Comparison of ENCODE assay signal across 8 cellular contexts in the genomic region with DNA sequence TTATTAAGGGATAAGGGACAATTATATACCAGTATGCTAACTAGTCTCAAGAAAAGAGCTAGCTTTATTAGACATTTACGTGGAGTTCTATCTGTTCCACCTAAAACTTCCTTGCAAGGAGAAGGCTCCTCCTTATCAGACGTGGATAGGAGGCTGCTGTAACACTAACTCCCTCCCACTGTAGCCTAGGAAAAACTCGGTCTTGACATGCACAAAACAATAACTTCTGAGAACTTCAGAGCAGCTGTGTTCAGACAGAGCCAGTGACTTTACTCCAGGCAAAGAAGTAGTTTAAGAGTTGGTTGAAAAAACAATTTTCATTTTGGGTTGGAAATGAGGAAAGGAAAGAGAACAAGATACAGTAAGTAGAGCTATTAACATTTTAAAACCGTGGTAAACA. TPM values are rescaled to one million over a fixed set of nuclear protein-coding genes. Genes with fewer than 3 reads are reported as not detected.
DNase-seq lines count a peak whose midpoint lies in the region; ATAC-seq, FAIRE-seq and TF ChIP-seq lines count a peak whose summit lies in the region.

No MANE protein-coding gene starts in this region.

- peaks cover 54% of the 10 kb centered on the region for H3K79me2 ChIP-seq in OCI-LY3 (ENCODE audit: low read length)
- peaks cover 30% of the 10 kb centered on the region for H3K79me2 ChIP-seq in parathyroid adenoma

- H3K9me3 Mint-ChIP-seq in CD8-positive, alpha-beta memory T cell = no peaks in the 10 kb centered on the region
- H3K9me3 Mint-ChIP-seq in endothelial cell (ENCODE audit: unreplicated experiment) = no peaks in the 10 kb centered on the region

- no peak for TF ChIP-seq CTCF in OCI-LY3 (IDR thresholded peaks at IDR 0.05; ENCODE audit: low read depth, low read length)
- TF ChIP-seq CTCF in endothelial cell (IDR thresholded peaks at IDR 0.05; ENCODE audit: unreplicated experiment) = no peak
- TF ChIP-seq CTCF in parathyroid adenoma (IDR thresholded peaks at IDR 0.05) = no peak

- no peak for ATAC-seq in GM18873 (IDR thresholded peaks at IDR 0.05; ENCODE audit: low FRiP score, unreplicated experiment)

- peaks cover 0 to 17% (median 0%) of the 10 kb centered on the region in 3 donors for H3K36me3 Mint-ChIP-seq in CD8-positive, alpha-beta memory T cell
- peaks cover 4% of the 10 kb centered on the region for H3K36me3 Mint-ChIP-seq in endothelial cell (ENCODE audit: low read depth, unreplicated experiment)

- H3K4me2 ChIP-seq in OCI-LY3 (ENCODE audit: low read length) (peak overlapping the region; percentile 89; the same call in 1 of the 2 replicates), parathyroid adenoma (ENCODE audit: low read length) (peak overlapping the region; percentile 93)

- H3K27me3 Mint-ChIP-seq in CD8-positive, alpha-beta memory T cell = no peaks in the 10 kb centered on the region
- H3K27me3 Mint-ChIP-seq in endothelial cell (ENCODE audit: unreplicated experiment) = peaks cover 13% of the 10 kb centered on the region

- H3K27ac Mint-ChIP-seq in CD8-positive, alpha-beta memory T cell = peak overlapping the region in 7 of 8 donors; percentile 22 to 86 (median 82)
- H3K27ac Mint-ChIP-seq in endothelial cell (ENCODE audit: unreplicated experiment) = peak overlapping the region; percentile 84

- H3K9ac ChIP-seq in OCI-LY3 (ENCODE audit: low read length) (no peak overlapping the region), parathyroid adenoma (no peak overlapping the region)

- H3K4me1 Mint-ChIP-seq in CD8-positive, alpha-beta memory T cell = peaks cover 44 to 67% (median 54%) of the 10 kb centered on the region in 3 donors
- peaks cover 28% of the 10 kb centered on the region for H3K4me1 Mint-ChIP-seq in endothelial cell (ENCODE audit: unreplicated experiment)

- H3K36me3 ChIP-seq in CD8-positive, alpha-beta memory T cell (ENCODE audit: insufficient read depth, low read length) = no peaks in the 10 kb centered on the region
- H3K36me3 ChIP-seq in OCI-LY3 (replicated peaks; ENCODE audit: low read depth, low read length) (no peaks in the 10 kb centered on the region), parathyroid adenoma (ENCODE audit: control insufficient read depth, insufficient read depth, low read length) (no peaks in the 10 kb centered on the region)

- H4K20me1 ChIP-seq in OCI-LY3 (ENCODE audit: insufficient read depth, low read length) = no peaks in the 10 kb centered on the region

- no peak for FAIRE-seq in RCC 7860 (lab: Jason Lieb, UNC)

- POLR2A ChIA-PET in CD8-positive, alpha-beta memory T cell (lab: Charles Lee) = interaction anchor here (0.5 to 1.2 kb wide), 4 partner anchors 11 to 789 kb away, joined by 3 read pairs; a partner anchor contains a TSS

- no peaks in the 10 kb centered on the region for H3K9me3 ChIP-seq in CD8-positive, alpha-beta memory T cell (ENCODE audit: low read length)
- H3K9me3 ChIP-seq in OCI-LY3 (ENCODE audit: insufficient read depth, low read length) = no peaks in the 10 kb centered on the region
- no peaks in the 10 kb centered on the region for H3K9me3 ChIP-seq in parathyroid adenoma (ENCODE audit: control insufficient read depth, low read length)

- H3K4me1 ChIP-seq in CD8-positive, alpha-beta memory T cell (ENCODE audit: insufficient read depth, low read length) = peaks cover 31% of the 10 kb centered on the region
- H3K4me1 ChIP-seq in OCI-LY3 (ENCODE audit: low read length) (peaks cover 35% of the 10 kb centered on the region), parathyroid adenoma (peaks cover 11% of the 10 kb centered on the region)

- CTCF ChIA-PET in CD8-positive, alpha-beta memory T cell (lab: Charles Lee) = interaction anchor here (0.8 to 1.5 kb wide), 3 partner anchors 10 to 52 kb away, joined by 3 to 4 read pairs (median 3); a partner anchor contains a TSS

- H3K27ac ChIP-seq in CD8-positive, alpha-beta memory T cell (ENCODE audit: low read depth, low read length) = peak overlapping the region; percentile 82
- no peak overlapping the region for H3K27ac ChIP-seq in OCI-LY3 (ENCODE audit: low read length)
- H3K27ac ChIP-seq in parathyroid adenoma = peak overlapping the region; percentile 27

- H3K4me3 ChIP-seq in CD8-positive, alpha-beta memory T cell (ENCODE audit: low read length) = no peak overlapping the region
- H3K4me3 ChIP-seq in OCI-LY3 (ENCODE audit: low read length) = no peak overlapping the region
- H3K4me3 ChIP-seq in parathyroid adenoma (ENCODE audit: low read depth, low read length) = peak overlapping the region; percentile 26

- no peak for DNase-seq in CD8-positive, alpha-beta memory T cell
- no peak for DNase-seq in endothelial cell (ENCODE audit: low spot score)
- no peak for DNase-seq in RCC 7860 (ENCODE audit: low spot score)
- no peak for DNase-seq in putamen (ENCODE audit: low spot score)
- DNase-seq in NCI-H69 (lab: John Stamatoyannopoulos, UW) = no peak

- H2AFZ ChIP-seq in OCI-LY3 (ENCODE audit: low read depth, low read length) = no peak overlapping the region
- peak overlapping the region; percentile 9 for H2AFZ ChIP-seq in parathyroid adenoma

- H3K27me3 ChIP-seq in CD8-positive, alpha-beta memory T cell (ENCODE audit: insufficient read depth, low read length, poor library complexity, severe bottlenecking) = no peaks in the 10 kb centered on the region
- H3K27me3 ChIP-seq in OCI-LY3 (ENCODE audit: low read depth, low read length) (no peaks in the 10 kb centered on the region), parathyroid adenoma (ENCODE audit: control insufficient read depth, insufficient read depth, low read length) (no peaks in the 10 kb centered on the region)

- H3K4me3 Mint-ChIP-seq in CD8-positive, alpha-beta memory T cell = peak overlapping the region; percentile 67 to 99 (median 92)
- peak overlapping the region; percentile 98 for H3K4me3 Mint-ChIP-seq in endothelial cell (ENCODE audit: unreplicated experiment)

RNA-seq across cellular contexts. Expression of a gene that starts 2.7 kb away (rescaled TPM):
- 10 to 100 TPM; 27.6 to 28.1 TPM for total RNA-seq in CD8-positive, alpha-beta memory T cell
- polyA plus RNA-seq in CD8-positive, alpha-beta memory T cell = 13.4 TPM
- total RNA-seq in endothelial cell (ENCODE audit: unreplicated experiment) = 63.3 TPM

RNA-seq across cellular contexts. Expression of a gene that starts 52.4 kb away (rescaled TPM):
- 100 to 1,000 TPM; 342 to 350 TPM for total RNA-seq in CD8-positive, alpha-beta memory T cell
- 529 TPM for polyA plus RNA-seq in CD8-positive, alpha-beta memory T cell
- total RNA-seq in endothelial cell (ENCODE audit: unreplicated experiment) = 342 TPM
